Comparison of ENCODE assay signal across 1 cellular context in genomic region chr6:44828780-44829179, GRCh38.
TF ChIP-seq lines count a peak whose summit lies in the region.

No MANE protein-coding gene starts in this region.

TF ChIP-seq in WTC11, 78 proteins besides CTCF, POLR2A, EP300 and RAD21 (continued from another document):
- TF ChIP-seq, protein P1, sequence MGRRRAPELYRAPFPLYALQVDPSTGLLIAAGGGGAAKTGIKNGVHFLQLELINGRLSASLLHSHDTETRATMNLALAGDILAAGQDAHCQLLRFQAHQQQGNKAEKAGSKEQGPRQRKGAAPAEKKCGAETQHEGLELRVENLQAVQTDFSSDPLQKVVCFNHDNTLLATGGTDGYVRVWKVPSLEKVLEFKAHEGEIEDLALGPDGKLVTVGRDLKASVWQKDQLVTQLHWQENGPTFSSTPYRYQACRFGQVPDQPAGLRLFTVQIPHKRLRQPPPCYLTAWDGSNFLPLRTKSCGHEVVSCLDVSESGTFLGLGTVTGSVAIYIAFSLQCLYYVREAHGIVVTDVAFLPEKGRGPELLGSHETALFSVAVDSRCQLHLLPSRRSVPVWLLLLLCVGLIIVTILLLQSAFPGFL (CRISPR knock-in tag; IDR thresholded peaks at IDR 0.05; ENCODE audit: borderline replicate concordance): no peak
- TF ChIP-seq NFE2L1 (CRISPR knock-in tag; IDR thresholded peaks at IDR 0.05) (no peak), ELF4 (CRISPR knock-in tag; IDR thresholded peaks at IDR 0.05; ENCODE audit: low read depth) (no peak), USF1 (CRISPR knock-in tag; IDR thresholded peaks at IDR 0.05) (no peak)
- TF ChIP-seq, protein P2, sequence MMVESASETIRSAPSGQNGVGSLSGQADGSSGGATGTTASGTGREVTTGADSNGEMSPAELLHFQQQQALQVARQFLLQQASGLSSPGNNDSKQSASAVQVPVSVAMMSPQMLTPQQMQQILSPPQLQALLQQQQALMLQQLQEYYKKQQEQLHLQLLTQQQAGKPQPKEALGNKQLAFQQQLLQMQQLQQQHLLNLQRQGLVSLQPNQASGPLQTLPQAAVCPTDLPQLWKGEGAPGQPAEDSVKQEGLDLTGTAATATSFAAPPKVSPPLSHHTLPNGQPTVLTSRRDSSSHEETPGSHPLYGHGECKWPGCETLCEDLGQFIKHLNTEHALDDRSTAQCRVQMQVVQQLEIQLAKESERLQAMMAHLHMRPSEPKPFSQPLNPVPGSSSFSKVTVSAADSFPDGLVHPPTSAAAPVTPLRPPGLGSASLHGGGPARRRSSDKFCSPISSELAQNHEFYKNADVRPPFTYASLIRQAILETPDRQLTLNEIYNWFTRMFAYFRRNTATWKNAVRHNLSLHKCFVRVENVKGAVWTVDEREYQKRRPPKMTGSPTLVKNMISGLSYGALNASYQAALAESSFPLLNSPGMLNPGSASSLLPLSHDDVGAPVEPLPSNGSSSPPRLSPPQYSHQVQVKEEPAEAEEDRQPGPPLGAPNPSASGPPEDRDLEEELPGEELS (CRISPR knock-in tag; IDR thresholded peaks at IDR 0.05): no peak
